26 cellular contexts compared by ENCODE assay signal in the genomic region with DNA sequence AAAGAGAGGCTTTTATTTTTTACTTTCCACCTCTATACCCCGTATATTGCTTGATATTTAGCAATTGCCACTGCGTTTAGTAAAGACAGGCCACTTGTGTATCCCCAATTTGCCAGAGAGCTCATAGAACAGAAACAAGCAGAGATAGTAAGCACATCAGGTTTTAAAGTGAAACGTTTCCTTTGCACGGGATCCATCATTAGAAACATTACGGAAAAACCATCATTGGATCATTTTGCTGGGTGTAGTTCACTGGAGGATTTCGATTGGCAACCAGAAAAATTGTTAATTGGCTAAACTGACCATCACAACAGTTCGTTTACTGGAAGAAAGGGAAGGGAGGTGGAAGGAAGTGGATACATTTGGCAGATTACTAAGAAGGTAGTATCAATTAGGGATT.
"Had no signal": no experiment of that assay in that cellular context is flagged by ENCODE, and none has a peak within 500 bp of the region (broad histone marks: within the 10 kb centered on the region; RNA-seq: fewer than 3 reads in every experiment).

No MANE protein-coding gene starts in this region.

- H3K36me3 ChIP-seq: gastrocnemius medialis, heart left ventricle, lower lobe of right lung, prostate gland, right atrium auricular region, thoracic aorta, tibial nerve, upper lobe of left lung had no signal

- H3K4me3 ChIP-seq: gastrocnemius medialis, heart left ventricle, hepatocyte, lower lobe of right lung, prostate gland, right atrium auricular region, smooth muscle cell, thoracic aorta, tibial nerve, upper lobe of left lung had no signal

- ATAC-seq: esophagus mucosa; gastrocnemius medialis; heart left ventricle; left ventricle myocardium superior; lower lobe of right lung; natural killer cell; stimulated activated naive CD8-positive, alpha-beta T cell treated with anti-CD3 and anti-CD28 coated beads, Interleukin-15, amount 100 ng/mL, for 72 hours had no signal

- H3K4me1 ChIP-seq: gastrocnemius medialis, heart left ventricle, lower lobe of right lung, parathyroid adenoma, prostate gland, right atrium auricular region, upper lobe of left lung had no signal

- H3K9me3 ChIP-seq: gastrocnemius medialis, lower lobe of right lung, prostate gland, thoracic aorta, tibial nerve, upper lobe of left lung had no signal

- H3K9ac ChIP-seq: parathyroid adenoma had no signal

- FAIRE-seq: islet of Langerhans, urothelium cell line had no signal

- H3K79me2 ChIP-seq: hepatocyte, parathyroid adenoma had no signal

- H3K27me3 ChIP-seq: gastrocnemius medialis, heart left ventricle, hepatocyte, right atrium auricular region, tibial nerve, upper lobe of left lung had no signal

- H3K4me2 ChIP-seq: hepatocyte, smooth muscle cell had no signal

- DNase-seq: effector CD8-positive, alpha-beta T cell; endodermal cell; foreskin fibroblast; gastrocnemius medialis; heart left ventricle; left ventricle myocardium superior; lower lobe of right lung; natural killer cell; stimulated activated CD4-positive, alpha-beta T cell treated with anti-CD3 and anti-CD28 coated beads, Interleukin-12 subunit alpha, Interleukin-12 subunit beta, amount 100 ng/mL, for 4 hours; stimulated activated CD4-positive, alpha-beta T cell treated with anti-CD3 and anti-CD28 coated beads, Interleukin-1b, Interleukin-23, amount 100 ng/mL, for 48 hours; stimulated activated CD4-positive, alpha-beta T cell treated with anti-CD3 and anti-CD28 coated beads, Interleukin-4, amount 100 ng/mL, for 1 hour; stimulated activated CD8-positive, alpha-beta memory T cell treated with anti-CD3 and anti-CD28 coated beads, Interleukin-4, amount 100 ng/mL, for 48 hours; stimulated activated naive CD4-positive, alpha-beta T cell; stimulated activated naive CD8-positive, alpha-beta T cell treated with anti-CD3 and anti-CD28 coated beads, Interleukin-15, amount 100 ng/mL, for 72 hours; upper lobe of left lung had no signal

- H3K27ac ChIP-seq: epithelial cell of prostate, gastrocnemius medialis, heart left ventricle, hepatocyte, lower lobe of right lung, parathyroid adenoma, prostate gland, right atrium auricular region, thoracic aorta, upper lobe of left lung had no signal

- H2AFZ ChIP-seq: hepatocyte, parathyroid adenoma had no signal
